Comparison of ENCODE assay signal across 8 cellular contexts in genomic region chr13:48586591-48587103, GRCh38. TPM values are rescaled to one million over a fixed set of nuclear protein-coding genes. Genes with fewer than 3 reads are reported as not detected.
DNase-seq lines count a peak whose midpoint lies in the region; ATAC-seq and TF ChIP-seq lines count a peak whose summit lies in the region.

No MANE protein-coding gene starts in this region.

- H3K79me2 ChIP-seq in parathyroid adenoma (no peaks in the 10 kb centered on the region), MM.1S (ENCODE audit: low read length) (no peaks in the 10 kb centered on the region)

- H3K27me3 ChIP-seq in gastroesophageal sphincter: no peaks in the 10 kb centered on the region
- H3K27me3 ChIP-seq in parathyroid adenoma (ENCODE audit: control insufficient read depth, insufficient read depth, low read length): no peaks in the 10 kb centered on the region
- H3K27me3 ChIP-seq in MM.1S (replicated peaks; ENCODE audit: insufficient read depth, low read length): no peaks in the 10 kb centered on the region

- TF ChIP-seq POLR2A in gastroesophageal sphincter (IDR thresholded peaks at IDR 0.05): no peak

- no peaks in the 10 kb centered on the region for H3K9me3 ChIP-seq in gastroesophageal sphincter
- H3K9me3 ChIP-seq in parathyroid adenoma (ENCODE audit: control insufficient read depth, low read length): no peaks in the 10 kb centered on the region
- no peaks in the 10 kb centered on the region for H3K9me3 ChIP-seq in MM.1S (replicated peaks; ENCODE audit: insufficient read depth, low read length)

- TF ChIP-seq EP300 in gastroesophageal sphincter (IDR thresholded peaks at IDR 0.05): no peak

- H3K36me3 ChIP-seq in gastroesophageal sphincter (no peaks in the 10 kb centered on the region), parathyroid adenoma (ENCODE audit: control insufficient read depth, insufficient read depth, low read length) (no peaks in the 10 kb centered on the region), MM.1S (replicated peaks; ENCODE audit: insufficient read depth, low read length) (no peaks in the 10 kb centered on the region)

- peaks cover 0 to 39% (median 12%) of the 10 kb centered on the region in 3 donors for H3K4me1 ChIP-seq in gastroesophageal sphincter
- H3K4me1 ChIP-seq in parathyroid adenoma: no peaks in the 10 kb centered on the region
- H3K4me1 ChIP-seq in MM.1S (ENCODE audit: low read length): peaks cover 5% of the 10 kb centered on the region; the same call in 1 of the 2 replicates

- DNase-seq in OCI-M2 (lab: John Stamatoyannopoulos, UW; ENCODE audit: unreplicated experiment) (peak; percentile 30), RKO (ENCODE audit: low spot score) (no peak), DMS 273 treated with DMSO at 0.1 percent for 48 hours (lab: John Stamatoyannopoulos, UW) (no peak), NCI-H69 (lab: John Stamatoyannopoulos, UW) (no peak), MM.1S (no peak)

- WGBS in gastroesophageal sphincter (ENCODE audit: low coverage in 1 of 2), 2 donors: 3 to 13% methylated on average over 4 of the region's 5 CpGs

- H2AFZ ChIP-seq in parathyroid adenoma (peak overlapping the region; percentile 22), MM.1S (ENCODE audit: low read length) (no peak overlapping the region)

- no peaks in the 10 kb centered on the region for H3F3A ChIP-seq in MM.1S (ENCODE audit: insufficient read depth, low read length)

- no peaks in the 10 kb centered on the region for H3K9me2 ChIP-seq in MM.1S (replicated peaks; ENCODE audit: insufficient read depth, low read length)

- H3K4me2 ChIP-seq in parathyroid adenoma (ENCODE audit: low read length): no peak overlapping the region
- H3K4me2 ChIP-seq in MM.1S (ENCODE audit: low read depth, low read length): no peak overlapping the region; the same call in 1 of the 2 replicates

- H3K9ac ChIP-seq in parathyroid adenoma (no peak overlapping the region), MM.1S (ENCODE audit: low read length) (no peak overlapping the region)

- no peaks in the 10 kb centered on the region for H4K20me1 ChIP-seq in MM.1S (ENCODE audit: insufficient read depth, low read length)

- TF ChIP-seq CTCF in gastroesophageal sphincter (IDR thresholded peaks at IDR 0.05) (no peak), parathyroid adenoma (IDR thresholded peaks at IDR 0.05) (no peak), MM.1S (IDR thresholded peaks at IDR 0.05; ENCODE audit: low read length) (no peak)

- no peak overlapping the region for H3K4me3 ChIP-seq in gastroesophageal sphincter
- no peak overlapping the region for H3K4me3 ChIP-seq in parathyroid adenoma (ENCODE audit: low read depth, low read length)
- no peak overlapping the region for H3K4me3 ChIP-seq in MM.1S (ENCODE audit: low read length)

- H3K27ac ChIP-seq in gastroesophageal sphincter (peak overlapping the region in 3 of 4 donors; percentile 16 to 31 (median 26)), parathyroid adenoma (no peak overlapping the region), MM.1S (ENCODE audit: low read length) (no peak overlapping the region)

- peak; percentile 58 for ATAC-seq in GM18868 (IDR thresholded peaks at IDR 0.05; ENCODE audit: unreplicated experiment)
- ATAC-seq in gastroesophageal sphincter: peak; percentile 44

RNA-seq across cellular contexts. Expression of gene RCBTB2, which starts 53.8 kb away (rescaled TPM):
- 10 to 100 TPM; 14.9 to 26.1 (median 16.7) TPM for total RNA-seq in gastroesophageal sphincter

Comparison
In these comparisons a context has a peak if more than half of its experiments do, and no peak if none do; other contexts are left out.
1. H3K27ac ChIP-seq: peak in gastroesophageal sphincter (3 of 4); none in parathyroid adenoma (single experiment) and MM.1S (single experiment).